Comparison of ENCODE assay signal across 1 cellular context in genomic region chr7:85046512-85046911, GRCh38.
TF ChIP-seq lines count a peak whose summit lies in the region.

No MANE protein-coding gene starts in this region.

TF ChIP-seq in GM23338, 12 proteins besides CTCF, POLR2A, EP300 and RAD21 (continued from another document):
- TF ChIP-seq ZNF462 (CRISPR knock-in tag; IDR thresholded peaks at IDR 0.05) (no peak), POLR2AphosphoS5 (IDR thresholded peaks at IDR 0.05; ENCODE audit: low read depth) (no peak), REST (IDR thresholded peaks at IDR 0.05; ENCODE audit: unreplicated experiment) (no peak), NANOG (IDR thresholded peaks at IDR 0.05; ENCODE audit: borderline replicate concordance) (no peak), EZH2phosphoT487 (IDR thresholded peaks at IDR 0.05; ENCODE audit: unreplicated experiment) (no peak), ETS1 (IDR thresholded peaks at IDR 0.05) (no peak), EZH2 (IDR thresholded peaks at IDR 0.05; ENCODE audit: low read depth, unreplicated experiment) (no peak), ZNF114 (CRISPR knock-in tag; IDR thresholded peaks at IDR 0.05) (no peak), ZNF331 (CRISPR knock-in tag; IDR thresholded peaks at IDR 0.05; ENCODE audit: low read depth) (no peak)
